Comparison of ENCODE assay signal across 8 cellular contexts in the genomic region with DNA sequence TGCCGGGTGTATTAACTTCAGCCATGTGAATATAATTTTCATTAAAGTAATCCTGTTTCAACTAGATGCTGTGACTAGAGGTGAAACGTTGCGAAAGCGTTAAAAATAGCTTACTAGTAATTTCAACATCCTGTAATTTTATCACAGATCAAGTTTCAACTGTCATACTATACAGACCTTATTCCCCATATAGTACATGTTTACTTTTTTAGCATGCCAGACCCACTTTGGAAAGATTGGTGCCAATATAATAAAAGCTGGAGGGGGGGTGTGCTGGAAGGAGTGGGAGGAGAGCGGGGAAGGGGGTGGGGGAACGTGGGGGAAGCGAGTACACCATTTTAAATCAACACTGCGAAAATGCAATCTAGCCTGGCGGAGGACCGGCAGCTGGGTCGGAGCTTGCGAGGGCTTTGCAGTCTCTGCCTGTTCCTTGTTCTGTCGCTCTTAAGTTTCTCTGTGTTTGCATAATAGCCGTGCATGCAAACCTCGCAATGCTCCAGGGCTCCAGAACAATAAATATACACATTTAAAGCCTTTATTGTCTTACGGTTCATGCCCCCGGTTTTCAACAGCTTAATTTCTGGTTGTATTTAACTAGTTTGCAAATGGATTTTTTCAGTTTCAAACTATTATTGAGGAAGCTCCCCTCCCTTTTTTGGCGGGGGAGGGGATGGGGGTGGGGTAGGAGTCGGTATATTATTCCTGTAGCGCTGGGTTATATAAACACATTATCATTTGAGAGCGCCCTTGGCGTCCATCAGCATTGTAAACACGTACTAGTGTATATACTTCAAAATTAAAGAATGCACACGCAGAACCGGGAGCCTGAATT. TPM values are rescaled to one million over a fixed set of nuclear protein-coding genes. Genes with fewer than 3 reads are reported as not detected.
DNase-seq lines count a peak whose midpoint lies in the region; ATAC-seq and TF ChIP-seq lines count a peak whose summit lies in the region.

No MANE protein-coding gene starts in this region.

- ATAC-seq in GM18858 (IDR thresholded peaks at IDR 0.05; ENCODE audit: unreplicated experiment): peak; percentile 28
- peak; percentile 38 for ATAC-seq in HG03025 (IDR thresholded peaks at IDR 0.05; ENCODE audit: low FRiP score, unreplicated experiment)
- peak; percentile 11 for ATAC-seq in left lobe of liver

- DNase-seq in AG08395 (ENCODE audit: low spot score): peak; percentile 51
- peak; percentile 8 for DNase-seq in NCI-H2107 (lab: John Stamatoyannopoulos, UW)
- peak; percentile 82 for DNase-seq in coronary artery (ENCODE audit: low spot score)
- peak; percentile 71 for DNase-seq in left lobe of liver (ENCODE audit: low spot score)
- DNase-seq in stimulated activated CD4-positive, alpha-beta T cell treated with anti-CD3 and anti-CD28 coated beads, Interleukin-4, amount 100 ng/mL, for 48 hours (ENCODE audit: low read depth in 2 of 2): peak; percentile 33 to 39

- TF ChIP-seq CTCF in VCaP (conservative IDR thresholded peaks at IDR 0.05) (no peak), coronary artery (IDR thresholded peaks at IDR 0.05) (no peak)

- H3K27ac ChIP-seq in VCaP (peak overlapping the region; percentile 99), coronary artery (peak overlapping the region; percentile 47 to 82)

- peak overlapping the region; percentile 97 for H3K4me3 ChIP-seq in coronary artery

RNA-seq across cellular contexts. Expression of a gene that starts 1.3 kb away (rescaled TPM):
- total RNA-seq in left lobe of liver: 3.8 TPM

Comparison
In these comparisons a context has a peak if more than half of its experiments do, and no peak if none do; other contexts are left out.
1. Peak in every context shown above with its lines: DNase-seq, ATAC-seq, H3K4me3 ChIP-seq and H3K27ac ChIP-seq.
2. DNase-seq: peak in every context shown above with its lines; median percentile 82 in coronary artery; 71 in left lobe of liver; 51 in AG08395; 36 in stimulated activated CD4-positive, alpha-beta T cell treated with anti-CD3 and anti-CD28 coated beads, Interleukin-4, amount 100 ng/mL, for 48 hours; 8 in NCI-H2107.